In genomic region chr1:67429011-67429527, GRCh38 we compare ENCODE assay signal across 1 cellular context.
A peak's percentile ranks its signal among the peaks of the same experiment; 100 is the strongest.
TF ChIP-seq lines count a peak whose summit lies in the region.

No MANE protein-coding gene starts in this region.

TF ChIP-seq in HepG2, 621 proteins besides CTCF, POLR2A, EP300 and RAD21 (continued from another document and continues in another):
- TF ChIP-seq IRX3 (CRISPR knock-in tag; IDR thresholded peaks at IDR 0.05; ENCODE audit: borderline replicate concordance, low read depth) (no peak), ZNF160 (CRISPR knock-in tag; IDR thresholded peaks at IDR 0.05) (no peak), RBM22 (optimal IDR thresholded peaks at IDR 0.05; ENCODE audit: low read length) (no peak), SRF (IDR thresholded peaks at IDR 0.05; ENCODE audit: low read depth, low read length) (no peak), MXD4 (CRISPR knock-in tag; IDR thresholded peaks at IDR 0.05) (peak; percentile 52; the same call in 1 of the 2 replicates), ZNF850 (CRISPR knock-in tag; conservative IDR thresholded peaks at IDR 0.05) (no peak), TGIF2 (CRISPR knock-in tag; IDR thresholded peaks at IDR 0.05) (peak; percentile 80), FOXC1 (CRISPR knock-in tag; IDR thresholded peaks at IDR 0.05; ENCODE audit: borderline replicate concordance) (no peak), ZHX1 (CRISPR knock-in tag; IDR thresholded peaks at IDR 0.05; ENCODE audit: low read depth) (no peak), RNF2 (conservative IDR thresholded peaks at IDR 0.05; ENCODE audit: low read depth) (no peak), ZNF33B (CRISPR knock-in tag; IDR thresholded peaks at IDR 0.05) (no peak), ARID4A (CRISPR knock-in tag; IDR thresholded peaks at IDR 0.05; ENCODE audit: borderline replicate concordance) (peak; percentile 59), PCBP2 (optimal IDR thresholded peaks at IDR 0.05; ENCODE audit: low read depth, low read length, poor library complexity, severe bottlenecking) (no peak), ZNF124 (CRISPR knock-in tag; IDR thresholded peaks at IDR 0.05) (no peak), ELF4 (CRISPR knock-in tag; IDR thresholded peaks at IDR 0.05; ENCODE audit: borderline replicate concordance) (no peak), HNRNPLL (IDR thresholded peaks at IDR 0.05; ENCODE audit: low read depth, low read length, poor library complexity, severe bottlenecking) (no peak), ZFP41 (CRISPR knock-in tag; IDR thresholded peaks at IDR 0.05; ENCODE audit: borderline replicate concordance) (no peak), MXD1 (CRISPR knock-in tag; IDR thresholded peaks at IDR 0.05) (peak; percentile 45; the same call in 1 of the 2 replicates), THAP11 (CRISPR knock-in tag; IDR thresholded peaks at IDR 0.05) (peak; percentile 13; the same call in 1 of the 2 replicates), SP5 (CRISPR knock-in tag; IDR thresholded peaks at IDR 0.05; ENCODE audit: borderline replicate concordance, low read depth) (no peak), ZSCAN5A (CRISPR knock-in tag; IDR thresholded peaks at IDR 0.05; ENCODE audit: borderline replicate concordance) (no peak), ZBTB7A (CRISPR knock-in tag; IDR thresholded peaks at IDR 0.05) (no peak), MYC (CRISPR knock-in tag; IDR thresholded peaks at IDR 0.05; ENCODE audit: borderline replicate concordance) (peak; percentile 18; the same call in 1 of the 2 replicates), HOXA9 (CRISPR knock-in tag; IDR thresholded peaks at IDR 0.05; ENCODE audit: borderline replicate concordance) (no peak), ZNF12 (CRISPR knock-in tag; IDR thresholded peaks at IDR 0.05) (no peak), FOXA3 (CRISPR knock-in tag; IDR thresholded peaks at IDR 0.05) (no peak), UBTF (CRISPR knock-in tag; IDR thresholded peaks at IDR 0.05) (no peak), MLLT10 (CRISPR knock-in tag; IDR thresholded peaks at IDR 0.05) (no peak), ZNF619 (CRISPR knock-in tag; IDR thresholded peaks at IDR 0.05) (no peak), XBP1 (CRISPR knock-in tag; IDR thresholded peaks at IDR 0.05) (no peak), DMAP1 (CRISPR knock-in tag; IDR thresholded peaks at IDR 0.05) (0 out of 2 replicates have a peak, but pooled peaks have one; percentile 39)
- TF ChIP-seq, protein P1, sequence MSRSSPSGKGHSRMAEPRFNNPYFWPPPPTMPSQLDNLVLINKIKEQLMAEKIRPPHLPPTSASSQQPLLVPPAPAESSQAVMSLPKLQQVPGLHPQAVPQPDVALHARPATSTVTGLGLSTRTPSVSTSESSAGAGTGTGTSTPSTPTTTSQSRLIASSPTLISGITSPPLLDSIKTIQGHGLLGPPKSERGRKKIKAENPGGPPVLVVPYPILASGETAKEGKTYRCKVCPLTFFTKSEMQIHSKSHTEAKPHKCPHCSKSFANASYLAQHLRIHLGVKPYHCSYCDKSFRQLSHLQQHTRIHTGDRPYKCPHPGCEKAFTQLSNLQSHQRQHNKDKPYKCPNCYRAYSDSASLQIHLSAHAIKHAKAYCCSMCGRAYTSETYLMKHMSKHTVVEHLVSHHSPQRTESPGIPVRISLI (CRISPR knock-in tag; IDR thresholded peaks at IDR 0.05; ENCODE audit: borderline replicate concordance) = peak; percentile 22; the same call in 1 of the 2 replicates
- TF ChIP-seq, protein P2, sequence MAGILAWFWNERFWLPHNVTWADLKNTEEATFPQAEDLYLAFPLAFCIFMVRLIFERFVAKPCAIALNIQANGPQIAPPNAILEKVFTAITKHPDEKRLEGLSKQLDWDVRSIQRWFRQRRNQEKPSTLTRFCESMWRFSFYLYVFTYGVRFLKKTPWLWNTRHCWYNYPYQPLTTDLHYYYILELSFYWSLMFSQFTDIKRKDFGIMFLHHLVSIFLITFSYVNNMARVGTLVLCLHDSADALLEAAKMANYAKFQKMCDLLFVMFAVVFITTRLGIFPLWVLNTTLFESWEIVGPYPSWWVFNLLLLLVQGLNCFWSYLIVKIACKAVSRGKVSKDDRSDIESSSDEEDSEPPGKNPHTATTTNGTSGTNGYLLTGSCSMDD (CRISPR knock-in tag; IDR thresholded peaks at IDR 0.05) = no peak
- TF ChIP-seq, protein P3, sequence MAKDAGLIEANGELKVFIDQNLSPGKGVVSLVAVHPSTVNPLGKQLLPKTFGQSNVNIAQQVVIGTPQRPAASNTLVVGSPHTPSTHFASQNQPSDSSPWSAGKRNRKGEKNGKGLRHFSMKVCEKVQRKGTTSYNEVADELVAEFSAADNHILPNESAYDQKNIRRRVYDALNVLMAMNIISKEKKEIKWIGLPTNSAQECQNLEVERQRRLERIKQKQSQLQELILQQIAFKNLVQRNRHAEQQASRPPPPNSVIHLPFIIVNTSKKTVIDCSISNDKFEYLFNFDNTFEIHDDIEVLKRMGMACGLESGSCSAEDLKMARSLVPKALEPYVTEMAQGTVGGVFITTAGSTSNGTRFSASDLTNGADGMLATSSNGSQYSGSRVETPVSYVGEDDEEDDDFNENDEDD (CRISPR knock-in tag; IDR thresholded peaks at IDR 0.05; ENCODE audit: borderline replicate concordance) = 0 out of 2 replicates have a peak, but pooled peaks have one; percentile 25
- TF ChIP-seq, protein P4, sequence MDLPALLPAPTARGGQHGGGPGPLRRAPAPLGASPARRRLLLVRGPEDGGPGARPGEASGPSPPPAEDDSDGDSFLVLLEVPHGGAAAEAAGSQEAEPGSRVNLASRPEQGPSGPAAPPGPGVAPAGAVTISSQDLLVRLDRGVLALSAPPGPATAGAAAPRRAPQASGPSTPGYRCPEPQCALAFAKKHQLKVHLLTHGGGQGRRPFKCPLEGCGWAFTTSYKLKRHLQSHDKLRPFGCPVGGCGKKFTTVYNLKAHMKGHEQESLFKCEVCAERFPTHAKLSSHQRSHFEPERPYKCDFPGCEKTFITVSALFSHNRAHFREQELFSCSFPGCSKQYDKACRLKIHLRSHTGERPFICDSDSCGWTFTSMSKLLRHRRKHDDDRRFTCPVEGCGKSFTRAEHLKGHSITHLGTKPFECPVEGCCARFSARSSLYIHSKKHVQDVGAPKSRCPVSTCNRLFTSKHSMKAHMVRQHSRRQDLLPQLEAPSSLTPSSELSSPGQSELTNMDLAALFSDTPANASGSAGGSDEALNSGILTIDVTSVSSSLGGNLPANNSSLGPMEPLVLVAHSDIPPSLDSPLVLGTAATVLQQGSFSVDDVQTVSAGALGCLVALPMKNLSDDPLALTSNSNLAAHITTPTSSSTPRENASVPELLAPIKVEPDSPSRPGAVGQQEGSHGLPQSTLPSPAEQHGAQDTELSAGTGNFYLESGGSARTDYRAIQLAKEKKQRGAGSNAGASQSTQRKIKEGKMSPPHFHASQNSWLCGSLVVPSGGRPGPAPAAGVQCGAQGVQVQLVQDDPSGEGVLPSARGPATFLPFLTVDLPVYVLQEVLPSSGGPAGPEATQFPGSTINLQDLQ (CRISPR knock-in tag; IDR thresholded peaks at IDR 0.05) = 0 out of 2 replicates have a peak, but pooled peaks have one; percentile 41
- TF ChIP-seq, protein P5, sequence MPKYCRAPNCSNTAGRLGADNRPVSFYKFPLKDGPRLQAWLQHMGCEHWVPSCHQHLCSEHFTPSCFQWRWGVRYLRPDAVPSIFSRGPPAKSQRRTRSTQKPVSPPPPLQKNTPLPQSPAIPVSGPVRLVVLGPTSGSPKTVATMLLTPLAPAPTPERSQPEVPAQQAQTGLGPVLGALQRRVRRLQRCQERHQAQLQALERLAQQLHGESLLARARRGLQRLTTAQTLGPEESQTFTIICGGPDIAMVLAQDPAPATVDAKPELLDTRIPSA (CRISPR knock-in tag; IDR thresholded peaks at IDR 0.05; ENCODE audit: borderline replicate concordance) = no peak
- TF ChIP-seq, protein P6, sequence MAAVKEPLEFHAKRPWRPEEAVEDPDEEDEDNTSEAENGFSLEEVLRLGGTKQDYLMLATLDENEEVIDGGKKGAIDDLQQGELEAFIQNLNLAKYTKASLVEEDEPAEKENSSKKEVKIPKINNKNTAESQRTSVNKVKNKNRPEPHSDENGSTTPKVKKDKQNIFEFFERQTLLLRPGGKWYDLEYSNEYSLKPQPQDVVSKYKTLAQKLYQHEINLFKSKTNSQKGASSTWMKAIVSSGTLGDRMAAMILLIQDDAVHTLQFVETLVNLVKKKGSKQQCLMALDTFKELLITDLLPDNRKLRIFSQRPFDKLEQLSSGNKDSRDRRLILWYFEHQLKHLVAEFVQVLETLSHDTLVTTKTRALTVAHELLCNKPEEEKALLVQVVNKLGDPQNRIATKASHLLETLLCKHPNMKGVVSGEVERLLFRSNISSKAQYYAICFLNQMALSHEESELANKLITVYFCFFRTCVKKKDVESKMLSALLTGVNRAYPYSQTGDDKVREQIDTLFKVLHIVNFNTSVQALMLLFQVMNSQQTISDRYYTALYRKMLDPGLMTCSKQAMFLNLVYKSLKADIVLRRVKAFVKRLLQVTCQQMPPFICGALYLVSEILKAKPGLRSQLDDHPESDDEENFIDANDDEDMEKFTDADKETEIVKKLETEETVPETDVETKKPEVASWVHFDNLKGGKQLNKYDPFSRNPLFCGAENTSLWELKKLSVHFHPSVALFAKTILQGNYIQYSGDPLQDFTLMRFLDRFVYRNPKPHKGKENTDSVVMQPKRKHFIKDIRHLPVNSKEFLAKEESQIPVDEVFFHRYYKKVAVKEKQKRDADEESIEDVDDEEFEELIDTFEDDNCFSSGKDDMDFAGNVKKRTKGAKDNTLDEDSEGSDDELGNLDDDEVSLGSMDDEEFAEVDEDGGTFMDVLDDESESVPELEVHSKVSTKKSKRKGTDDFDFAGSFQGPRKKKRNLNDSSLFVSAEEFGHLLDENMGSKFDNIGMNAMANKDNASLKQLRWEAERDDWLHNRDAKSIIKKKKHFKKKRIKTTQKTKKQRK (IDR thresholded peaks at IDR 0.05; ENCODE audit: low read length) = no peak
